8 cellular contexts compared by ENCODE assay signal in the genomic region with DNA sequence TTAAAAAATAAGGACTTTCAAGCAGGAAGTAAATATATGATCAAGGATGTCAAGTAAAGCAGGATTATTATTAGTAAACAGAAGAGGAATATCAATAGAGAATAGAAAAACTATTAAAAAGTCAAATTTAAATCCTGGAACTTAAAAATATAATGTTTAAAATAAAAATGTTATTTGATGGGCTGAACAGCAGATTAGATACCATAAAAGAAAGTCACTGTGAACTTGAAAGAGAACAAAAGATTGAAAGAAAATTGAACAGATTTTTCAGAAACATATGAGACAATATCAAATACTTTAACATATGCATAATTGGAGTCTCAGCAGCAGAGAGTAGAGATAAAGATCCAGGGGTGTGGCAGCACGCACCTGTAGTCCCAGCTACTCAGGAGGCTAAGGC.
"Had no signal": no experiment of that assay in that cellular context is flagged by ENCODE, and none has a peak within 500 bp of the region (broad histone marks: within the 10 kb centered on the region; RNA-seq: fewer than 3 reads in every experiment).

No MANE protein-coding gene starts in this region.

- DNase-seq: GDM1, GF-D8 had no signal

- FAIRE-seq: G401.6, GM12878, GM12891, GM12892, GM18507, GM19239 had no signal

- H3K4me3 ChIP-seq: GM12878 had no signal

- ATAC-seq: GM12878 had no signal
